Comparison of ENCODE assay signal across 1 cellular context in genomic region chr2:127293758-127294562, GRCh38.
TF ChIP-seq lines count a peak whose summit lies in the region.

Gene ERCC3, minus strand, starts transcription at chr2:127294144. Its CDS starts 63 bp downstream, at chr2:127294081.

TF ChIP-seq in HepG2, 621 proteins besides CTCF, POLR2A, EP300 and RAD21 (continued from another document and continues in another):
- TF ChIP-seq CREBL2 (CRISPR knock-in tag; IDR thresholded peaks at IDR 0.05; ENCODE audit: borderline replicate concordance) (peak; percentile 74; the same call in 1 of the 2 replicates), ATF5 (CRISPR knock-in tag; IDR thresholded peaks at IDR 0.05; ENCODE audit: low read depth) (peak; percentile 93), ZNF7 (CRISPR knock-in tag; IDR thresholded peaks at IDR 0.05) (no peak), ZNF781 (CRISPR knock-in tag; IDR thresholded peaks at IDR 0.05; ENCODE audit: borderline replicate concordance, not compliant biosample characterization) (peak; percentile 80), ZNF263 (CRISPR knock-in tag; IDR thresholded peaks at IDR 0.05) (peak; percentile 87), KDM1A (CRISPR knock-in tag; IDR thresholded peaks at IDR 0.05) (no peak), HMG20B (CRISPR knock-in tag; conservative IDR thresholded peaks at IDR 0.05) (peak; percentile 15; the same call in 1 of the 2 replicates), GATAD2A (CRISPR knock-in tag; IDR thresholded peaks at IDR 0.05) (peak; percentile 63), SKIL (CRISPR knock-in tag; IDR thresholded peaks at IDR 0.05; ENCODE audit: borderline replicate concordance) (no peak), JDP2 (CRISPR knock-in tag; IDR thresholded peaks at IDR 0.05; ENCODE audit: borderline replicate concordance) (no peak; the same call in 1 of the 2 replicates), SKI (IDR thresholded peaks at IDR 0.05; ENCODE audit: partially characterized antibody) (peak; percentile 24), ZXDC (CRISPR knock-in tag; IDR thresholded peaks at IDR 0.05) (peak; percentile 82), ZNF768 (CRISPR knock-in tag; IDR thresholded peaks at IDR 0.05) (peak; percentile 60; the same call in 1 of the 2 replicates), TEF (CRISPR knock-in tag; IDR thresholded peaks at IDR 0.05) (peak; percentile 13; the same call in 1 of the 2 replicates), ZSCAN29 (CRISPR knock-in tag; conservative IDR thresholded peaks at IDR 0.05) (peak; percentile 92), PITX1 (CRISPR knock-in tag; IDR thresholded peaks at IDR 0.05) (0 out of 2 replicates have a peak, but pooled peaks have one; percentile 13), ZNF205 (CRISPR knock-in tag; IDR thresholded peaks at IDR 0.05) (peak; percentile 89), ZNF883 (CRISPR knock-in tag; IDR thresholded peaks at IDR 0.05; ENCODE audit: not compliant biosample characterization) (peak; percentile 97), MXD4 (CRISPR knock-in tag; IDR thresholded peaks at IDR 0.05) (peak; percentile 84; the same call in 1 of the 2 replicates), MAFF (IDR thresholded peaks at IDR 0.05; ENCODE audit: low read depth, low read length) (no peak), ZBTB20 (CRISPR knock-in tag; IDR thresholded peaks at IDR 0.05; ENCODE audit: borderline replicate concordance, low read depth) (peak; percentile 31; the same call in 1 of the 2 replicates), ZNF564 (CRISPR knock-in tag; IDR thresholded peaks at IDR 0.05) (peak; percentile 91), MLX (CRISPR knock-in tag; IDR thresholded peaks at IDR 0.05) (peak; percentile 64; the same call in 1 of the 2 replicates), PHB2 (IDR thresholded peaks at IDR 0.05; ENCODE audit: partially characterized antibody) (no peak), RFX5 (IDR thresholded peaks at IDR 0.05; ENCODE audit: low read depth, low read length) (no peak), ZSCAN31 (CRISPR knock-in tag; IDR thresholded peaks at IDR 0.05; ENCODE audit: low read depth) (peak; percentile 99), CREM (IDR thresholded peaks at IDR 0.05) (peak; percentile 63; the same call in 1 of the 2 replicates), CREM (CRISPR knock-in tag; IDR thresholded peaks at IDR 0.05) (no peak), DDIT3 (CRISPR knock-in tag; IDR thresholded peaks at IDR 0.05) (0 out of 2 replicates have a peak, but pooled peaks have one; percentile 72), NR2F2 (IDR thresholded peaks at IDR 0.05; ENCODE audit: borderline replicate concordance, low read depth) (peak; percentile 27; the same call in 1 of the 2 replicates), ZNF772 (CRISPR knock-in tag; IDR thresholded peaks at IDR 0.05) (peak; percentile 98), ZNF670 (CRISPR knock-in tag; IDR thresholded peaks at IDR 0.05; ENCODE audit: borderline replicate concordance) (peak; percentile 53; the same call in 1 of the 2 replicates), DRAP1 (CRISPR knock-in tag; IDR thresholded peaks at IDR 0.05) (peak; percentile 92), ARID2 (CRISPR knock-in tag; IDR thresholded peaks at IDR 0.05; ENCODE audit: borderline replicate concordance) (no peak), U2AF2 (IDR thresholded peaks at IDR 0.05; ENCODE audit: low read depth, low read length) (no peak), PBX3 (CRISPR knock-in tag; IDR thresholded peaks at IDR 0.05; ENCODE audit: borderline replicate concordance) (no peak), ZNF746 (CRISPR knock-in tag; IDR thresholded peaks at IDR 0.05) (peak; percentile 31; the same call in 1 of the 2 replicates), IRF2 (CRISPR knock-in tag; IDR thresholded peaks at IDR 0.05) (peak; percentile 84), ZNF878 (CRISPR knock-in tag; IDR thresholded peaks at IDR 0.05) (0 out of 2 replicates have a peak, but pooled peaks have one; percentile 57), ZNF639 (CRISPR knock-in tag; conservative IDR thresholded peaks at IDR 0.05) (peak; percentile 71; the same call in 1 of the 2 replicates), SRSF1 (optimal IDR thresholded peaks at IDR 0.05; ENCODE audit: low read depth, low read length) (peak; percentile 85), HNRNPL (IDR thresholded peaks at IDR 0.05; ENCODE audit: low read depth, low read length) (0 out of 2 replicates have a peak, but pooled peaks have one; percentile 37), NFATC3 (CRISPR knock-in tag; IDR thresholded peaks at IDR 0.05) (no peak), TRIM24 (CRISPR knock-in tag; IDR thresholded peaks at IDR 0.05) (no peak), ZNF44 (CRISPR knock-in tag; IDR thresholded peaks at IDR 0.05) (no peak), ZNF597 (CRISPR knock-in tag; IDR thresholded peaks at IDR 0.05) (no peak), ZNF782 (CRISPR knock-in tag; IDR thresholded peaks at IDR 0.05; ENCODE audit: borderline replicate concordance) (peak; percentile 93), CEBPG (CRISPR knock-in tag; IDR thresholded peaks at IDR 0.05) (peak; percentile 35; the same call in 1 of the 2 replicates), RNF2 (conservative IDR thresholded peaks at IDR 0.05; ENCODE audit: low read depth) (no peak; the same call in 1 of the 2 replicates), ZNF776 (CRISPR knock-in tag; IDR thresholded peaks at IDR 0.05) (peak; percentile 96), NR1H2 (CRISPR knock-in tag; IDR thresholded peaks at IDR 0.05; ENCODE audit: borderline replicate concordance, low read depth) (peak; percentile 80; the same call in 1 of the 2 replicates), ZNF33B (CRISPR knock-in tag; IDR thresholded peaks at IDR 0.05) (peak; percentile 93), HDAC1 (CRISPR knock-in tag; IDR thresholded peaks at IDR 0.05) (peak; percentile 93), MIER2 (CRISPR knock-in tag; IDR thresholded peaks at IDR 0.05) (peak; percentile 13; the same call in 1 of the 2 replicates), ESRRA (CRISPR knock-in tag; IDR thresholded peaks at IDR 0.05; ENCODE audit: low read depth) (peak; percentile 79; the same call in 1 of the 2 replicates), ZFP41 (CRISPR knock-in tag; IDR thresholded peaks at IDR 0.05; ENCODE audit: borderline replicate concordance) (peak; percentile 85; the same call in 1 of the 2 replicates), ZNF235 (CRISPR knock-in tag; IDR thresholded peaks at IDR 0.05; ENCODE audit: borderline replicate concordance) (peak; percentile 94), MIXL1 (CRISPR knock-in tag; IDR thresholded peaks at IDR 0.05) (peak; percentile 52), ZNF709 (CRISPR knock-in tag; IDR thresholded peaks at IDR 0.05) (peak; percentile 98), ZMYM3 (CRISPR knock-in tag; IDR thresholded peaks at IDR 0.05) (peak; percentile 12; the same call in 1 of the 2 replicates), NR3C1 (CRISPR knock-in tag; IDR thresholded peaks at IDR 0.05) (no peak), KAT8 (CRISPR knock-in tag; IDR thresholded peaks at IDR 0.05) (peak; percentile 99), CCDC6 (CRISPR knock-in tag; IDR thresholded peaks at IDR 0.05) (peak; percentile 89; the same call in 1 of the 2 replicates), ZNF619 (CRISPR knock-in tag; IDR thresholded peaks at IDR 0.05) (no peak; the same call in 1 of the 2 replicates), ZNF326 (CRISPR knock-in tag; IDR thresholded peaks at IDR 0.05; ENCODE audit: borderline replicate concordance) (0 out of 2 replicates have a peak, but pooled peaks have one; percentile 5), PHF20 (CRISPR knock-in tag; IDR thresholded peaks at IDR 0.05) (peak; percentile 98), CHCHD3 (CRISPR knock-in tag; IDR thresholded peaks at IDR 0.05) (peak; percentile 91; the same call in 1 of the 2 replicates), ZNF207 (IDR thresholded peaks at IDR 0.05; ENCODE audit: borderline replicate concordance) (no peak), ETV6 (CRISPR knock-in tag; conservative IDR thresholded peaks at IDR 0.05) (peak; percentile 96), SNRNP70 (IDR thresholded peaks at IDR 0.05; ENCODE audit: low read depth, low read length) (no peak)
